Comparison of ENCODE assay signal across 21 cellular contexts in the genomic region with DNA sequence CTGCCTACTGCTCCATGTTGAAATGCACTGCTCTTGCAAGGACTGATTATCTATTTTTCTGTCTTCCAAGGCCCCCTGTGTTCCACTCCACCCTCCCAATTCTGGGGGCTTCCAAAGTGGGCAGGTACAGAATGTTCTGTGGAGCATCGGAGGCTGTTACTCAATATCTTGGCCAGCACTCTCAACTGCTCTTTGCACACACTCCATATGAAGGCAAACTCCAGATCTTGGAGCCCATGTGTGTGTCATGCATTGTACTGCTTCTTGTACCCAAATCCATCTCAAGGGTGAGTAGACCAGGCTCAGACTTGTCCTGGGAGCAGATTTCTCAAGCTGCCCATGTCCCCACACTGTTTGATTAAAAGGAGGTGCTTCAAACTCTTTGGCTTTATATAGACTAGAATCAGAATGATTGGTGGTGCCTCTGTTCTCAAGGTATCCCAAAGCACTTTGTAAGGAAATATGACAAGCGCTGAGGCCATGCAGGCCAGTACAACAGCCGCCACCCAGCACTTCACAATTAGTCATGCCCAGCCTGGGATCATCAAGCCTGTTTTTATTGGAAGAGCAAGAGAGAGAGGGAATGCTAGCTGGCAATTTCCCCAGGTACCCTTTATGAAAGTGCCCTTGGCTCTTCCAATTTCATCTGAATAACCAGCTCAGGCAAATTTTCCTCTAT. TPM values are rescaled to one million over a fixed set of nuclear protein-coding genes. Genes with fewer than 3 reads are reported as not detected.
DNase-seq lines count a peak whose midpoint lies in the region; FAIRE-seq and TF ChIP-seq lines count a peak whose summit lies in the region.
"Had no signal": no experiment of that assay in that cellular context is flagged by ENCODE, and none has a peak within 500 bp of the region (broad histone marks: within the 10 kb centered on the region; RNA-seq: fewer than 3 reads in every experiment).

No MANE protein-coding gene starts in this region.

- in situ Hi-C loops in ACHN (cut with HindIII; ENCODE audit: low pct_ligation_motif_present, low pct_unique_long_range_greater_than_20kb, low sequenced_read_pairs): no loop called here

- H3K36me3 ChIP-seq in MG63 (no peaks in the 10 kb centered on the region), endothelial cell of umbilical vein (ENCODE audit: control insufficient read depth in 2 of 2, extremely low read depth in 1 of 2, insufficient read depth in 2 of 2, low read length in 2 of 2) (no peaks in the 10 kb centered on the region), keratinocyte (ENCODE audit: control insufficient read depth in 2 of 2, extremely low read depth in 1 of 2, insufficient read depth in 2 of 2, low read length in 2 of 2) (no peaks in the 10 kb centered on the region), tibial artery (no peaks in the 10 kb centered on the region)
- H3K36me3 ChIP-seq: neural progenitor cell, stomach had no signal

- H3K4me1 ChIP-seq in endothelial cell of umbilical vein (ENCODE audit: control insufficient read depth, extremely low read depth, insufficient read depth, low read length) (peaks cover 14% of the 10 kb centered on the region), keratinocyte (ENCODE audit: control insufficient read depth, extremely low read depth, insufficient read depth, low read length) (peaks cover 11% of the 10 kb centered on the region), tibial artery (peaks cover 0 to 26% (median 2%) of the 10 kb centered on the region in 4 donors)
- H3K4me1 ChIP-seq: neural progenitor cell, stomach had no signal

- CTCF ChIA-PET in endothelial cell of umbilical vein (lab: Charles Lee): no interaction called here

- H3K4me2 ChIP-seq in endothelial cell of umbilical vein (ENCODE audit: insufficient read depth, low read length): no peak overlapping the region
- H3K4me2 ChIP-seq in keratinocyte (ENCODE audit: control insufficient read depth, extremely low read depth, insufficient read depth, low read depth, low read length): no peak overlapping the region
- H3K4me2 ChIP-seq: neural progenitor cell had no signal

- TF ChIP-seq POLR2A in endothelial cell of umbilical vein (IDR thresholded peaks at IDR 0.05; ENCODE audit: low read depth, low read length): no peak

- BruUV-seq in endothelial cell of umbilical vein (replicated peaks; lab: Mats Ljungman, UMichigan): no TSS peak

- FAIRE-seq in endothelial cell of umbilical vein (lab: Jason Lieb, UNC): peak; percentile 65
- peak; percentile 41 for FAIRE-seq in keratinocyte (lab: Jason Lieb, UNC)
- FAIRE-seq: GM12891 had no signal

- H3K27ac ChIP-seq in endothelial cell of umbilical vein (ENCODE audit: insufficient read depth, low read depth, low read length) (no peak overlapping the region), keratinocyte (ENCODE audit: control insufficient read depth, insufficient read depth, low read length) (no peak overlapping the region), tibial artery (peak overlapping the region in 1 of 2 donors; percentile 28)
- H3K27ac ChIP-seq: neural progenitor cell, stomach had no signal

- no peaks in the 10 kb centered on the region for H3K9me3 ChIP-seq in MG63
- H3K9me3 ChIP-seq in endothelial cell of umbilical vein (replicated peaks; ENCODE audit: control insufficient read depth, insufficient read depth, low read length): no peaks in the 10 kb centered on the region
- no peaks in the 10 kb centered on the region for H3K9me3 ChIP-seq in keratinocyte (ENCODE audit: control insufficient read depth, low read depth, low read length)
- no peaks in the 10 kb centered on the region for H3K9me3 ChIP-seq in tibial artery
- H3K9me3 ChIP-seq: stomach had no signal

- H4K20me1 ChIP-seq in endothelial cell of umbilical vein (replicated peaks; ENCODE audit: control insufficient read depth, extremely low read depth, insufficient read depth, low read length) (no peaks in the 10 kb centered on the region), keratinocyte (ENCODE audit: control insufficient read depth, extremely low read depth, insufficient read depth, low read length) (no peaks in the 10 kb centered on the region)

- POLR2A ChIA-PET in endothelial cell of umbilical vein (lab: Charles Lee): no interaction called here

- H3K79me2 ChIP-seq in endothelial cell of umbilical vein (ENCODE audit: control insufficient read depth, insufficient read depth, low read length) (no peaks in the 10 kb centered on the region), keratinocyte (ENCODE audit: control insufficient read depth, insufficient read depth, low read length) (no peaks in the 10 kb centered on the region)

- dilution Hi-C loops in endothelial cell of umbilical vein (cut with MboI; ENCODE audit: extremely low pct_ligation_motif_present, low sequenced_read_pairs) (no loop called here), keratinocyte (cut with MboI; ENCODE audit: extremely low pct_ligation_motif_present, low sequenced_read_pairs) (no loop called here)

- TF ChIP-seq CTCF in endothelial cell of umbilical vein (IDR thresholded peaks at IDR 0.05; ENCODE audit: extremely low read depth in 1 of 2, insufficient read depth in 1 of 2, low read depth in 1 of 2, low read length in 2 of 2) (no peak), keratinocyte (optimal IDR thresholded peaks at IDR 0.05 in 1 of 3, IDR thresholded peaks at IDR 0.05 in 1 of 3, conservative IDR thresholded peaks at IDR 0.05 in 1 of 3; ENCODE audit: extremely low read depth in 1 of 3, insufficient read depth in 2 of 3, low read length in 3 of 3) (no peak), tibial artery (IDR thresholded peaks at IDR 0.05) (no peak)

- H2AFZ ChIP-seq in endothelial cell of umbilical vein (ENCODE audit: low read depth, low read length): no peak overlapping the region
- H2AFZ ChIP-seq in keratinocyte (ENCODE audit: control insufficient read depth, low read length): no peak overlapping the region
- H2AFZ ChIP-seq: neural progenitor cell had no signal

- H3K9ac ChIP-seq in endothelial cell of umbilical vein (replicated peaks; ENCODE audit: extremely low read depth, insufficient read depth, low read length) (no peak overlapping the region), keratinocyte (ENCODE audit: control insufficient read depth, extremely low read depth, insufficient read depth, low read length) (no peak overlapping the region)
- H3K9ac ChIP-seq: neural progenitor cell had no signal

- H3K4me3 ChIP-seq in MG63 (no peak overlapping the region), endothelial cell of umbilical vein (replicated peaks in 1 of 3; ENCODE audit: insufficient read depth in 1 of 3, low read depth in 1 of 3, low read length in 3 of 3) (no peak overlapping the region), keratinocyte (ENCODE audit: control insufficient read depth in 2 of 3, extremely low read depth in 1 of 3, insufficient read depth in 2 of 3, low read depth in 1 of 3, low read length in 3 of 3) (no peak overlapping the region), tibial artery (no peak overlapping the region)
- H3K4me3 ChIP-seq: neural progenitor cell, stomach had no signal

- no peaks in the 10 kb centered on the region for H3K27me3 ChIP-seq in MG63
- no peaks in the 10 kb centered on the region for H3K27me3 ChIP-seq in endothelial cell of umbilical vein (ENCODE audit: control insufficient read depth in 2 of 2, insufficient read depth in 2 of 2, low read length in 2 of 2)
- H3K27me3 ChIP-seq in keratinocyte (ENCODE audit: control insufficient read depth, extremely low read depth, insufficient read depth, low read length): no peaks in the 10 kb centered on the region
- no peaks in the 10 kb centered on the region for H3K27me3 ChIP-seq in tibial artery
- H3K27me3 ChIP-seq: neural progenitor cell, stomach had no signal

- H3K9me1 ChIP-seq in endothelial cell of umbilical vein (replicated peaks; ENCODE audit: control insufficient read depth, extremely low read depth, insufficient read depth, low read length) (no peaks in the 10 kb centered on the region), keratinocyte (ENCODE audit: control insufficient read depth, extremely low read depth, insufficient read depth, low read length) (no peaks in the 10 kb centered on the region)

- DNase-seq in MG63: peak; percentile 60
- no peak for DNase-seq in endothelial cell of umbilical vein (ENCODE audit: low read depth, low spot score)
- no peak for DNase-seq in keratinocyte (ENCODE audit: low read depth, low spot score)
- peak; percentile 38 to 60 for DNase-seq in tibial artery
- no peak for DNase-seq in LoVo (ENCODE audit: low spot score)
- DNase-seq in activated T-cell treated with anti-CD3 and anti-CD28 coated beads for 4 hours: no peak
- DNase-seq in ACHN: no peak
- DNase-seq: activated CD4-positive, CD25-positive, alpha-beta regulatory T cell treated with anti-CD3 and anti-CD28 coated beads, Interleukin-2, amount 50 U/mL, for 72 hours; C1 segment of cervical spinal cord; cerebellar nuclear complex; effector CD8-positive, alpha-beta T cell; HFFc6; NCI-H1105 treated with DMSO at 0.1 percent for 48 hours; NCI-H2171 treated with DMSO at 0.1 percent for 48 hours; NCI-H82; retina; stimulated activated CD4-positive, alpha-beta T cell treated with anti-CD3 and anti-CD28 coated beads, Interleukin-1b, Interleukin-23, amount 100 ng/mL, for 48 hours; stomach had no signal

- intact Hi-C loops in endothelial cell of umbilical vein (cut with micrococcal nuclease): no loop called here
- intact Hi-C loops in tibial artery (cut with DNase I; ENCODE audit: low total_unique reads): no loop called here

TF ChIP-seq in endothelial cell of umbilical vein, 7 proteins besides CTCF, POLR2A, EP300 and RAD21 (continues in another document):
- no peak for TF ChIP-seq EZH2 (IDR thresholded peaks at IDR 0.05; ENCODE audit: borderline replicate concordance, low read depth, low read length, severe bottlenecking)

RNA-seq across cellular contexts. Expression of gene AR, which starts 44.3 kb away (rescaled TPM):
- total RNA-seq in MG63 (2014; rRNA removed; shearing (Covaris generic); ENCODE audit: low replicate concordance): 1.2 and 2.4 TPM in 2 replicates
- 10.9 and 16.0 TPM in 2 replicates for total RNA-seq in endothelial cell of umbilical vein
- 8.3 and 9.3 TPM in 2 replicates for polyA plus RNA-seq in endothelial cell of umbilical vein
- polyA plus RNA-seq in endothelial cell of umbilical vein (2011; cell fraction: cytosol; rRNA removed): 4.5 and 4.8 TPM in 2 replicates
- 15.6 and 16.0 TPM in 2 replicates for polyA plus RNA-seq in endothelial cell of umbilical vein (2011; cell fraction: nucleus; rRNA removed)
- 8.1 and 9.1 TPM in 2 replicates for polyA plus RNA-seq in endothelial cell of umbilical vein (2012)
- polyA minus RNA-seq in endothelial cell of umbilical vein: 36.4 and 43.0 TPM in 2 replicates
- polyA minus RNA-seq in endothelial cell of umbilical vein (2011; cell fraction: cytosol; rRNA and poly(A)+ RNA removed): not detected
- 36.0 and 44.5 TPM in 2 replicates for polyA minus RNA-seq in endothelial cell of umbilical vein (2011; cell fraction: nucleus; rRNA and poly(A)+ RNA removed)
- 0.27 to 0.75 TPM (median 0.47 TPM) in 3 replicates for polyA plus RNA-seq in keratinocyte
- 0.05 TPM for polyA plus RNA-seq in keratinocyte (2011; ENCODE audit: low read depth)
- polyA plus RNA-seq in keratinocyte (2011; cell fraction: cytosol; rRNA removed): 0.22 and 0.27 TPM in 2 replicates
- polyA plus RNA-seq in keratinocyte (2011; cell fraction: nucleus; rRNA removed): 0.51 and 0.60 TPM in 2 replicates
- 0.04 and 0.47 TPM in 2 replicates for polyA plus RNA-seq in keratinocyte (2012; ENCODE audit: low replicate concordance)
- 1.7 to 5.8 TPM (median 2.7 TPM) in 3 replicates for polyA minus RNA-seq in keratinocyte
- polyA minus RNA-seq in keratinocyte (2011; cell fraction: cytosol; rRNA and poly(A)+ RNA removed): 1.3 TPM
- 0.63 and 1.3 TPM in 2 replicates for polyA minus RNA-seq in keratinocyte (2011; cell fraction: nucleus; rRNA and poly(A)+ RNA removed)
- total RNA-seq: activated CD8-positive, alpha-beta memory T cell treated with anti-CD3 and anti-CD28 coated beads for 36 hours had no signal

Comparison
In these comparisons a context has a peak if more than half of its experiments do, and no peak if none do; other contexts are left out.
1. DNase-seq: peak in MG63 (single experiment) and tibial artery (2 of 2); none in endothelial cell of umbilical vein (single experiment), keratinocyte (single experiment), LoVo (single experiment), activated T-cell treated with anti-CD3 and anti-CD28 coated beads for 4 hours (single experiment) and ACHN (single experiment).